14 cellular contexts compared by ENCODE assay signal in genomic region chr12:94553130-94553519, GRCh38.
DNase-seq lines count a peak whose midpoint lies in the region; ATAC-seq and TF ChIP-seq lines count a peak whose summit lies in the region.
"Had no signal": no experiment of that assay in that cellular context is flagged by ENCODE, and none has a peak within 500 bp of the region (broad histone marks: within the 10 kb centered on the region; RNA-seq: fewer than 3 reads in every experiment).

No MANE protein-coding gene starts in this region.

- ATAC-seq in T-cell (replicated peaks in 1 of 4) (no peak), HG02763 (IDR thresholded peaks at IDR 0.05; ENCODE audit: unreplicated experiment) (no peak), HG03159 (IDR thresholded peaks at IDR 0.05; ENCODE audit: unreplicated experiment) (no peak)
- ATAC-seq: activated CD8-positive, alpha-beta memory T cell treated with anti-CD3 and anti-CD28 coated beads, Interleukin-2, amount 10 ng/mL, durations not matched to agents 7 days and 5 days; naive thymus-derived CD4-positive, alpha-beta T cell had no signal

- POLR2A ChIA-PET in T-cell (lab: Charles Lee), result no interaction called here

- in situ Hi-C loops in astrocyte of the spinal cord (cut with HindIII; ENCODE audit: low sequenced_read_pairs), result no loop called here

- no peaks in the 10 kb centered on the region for H3K4me1 Mint-ChIP-seq in T-cell
- H3K4me1 Mint-ChIP-seq in glutamatergic neuron (ENCODE audit: low read depth, unreplicated experiment), result no peaks in the 10 kb centered on the region

- H3K27ac Mint-ChIP-seq in T-cell (no peak overlapping the region), glutamatergic neuron (ENCODE audit: unreplicated experiment) (no peak overlapping the region)
- H3K27ac Mint-ChIP-seq: activated CD8-positive, alpha-beta memory T cell treated with anti-CD3 and anti-CD28 coated beads, Interleukin-2, amount 10 ng/mL, durations not matched to agents 7 days and 5 days; naive thymus-derived CD4-positive, alpha-beta T cell had no signal

- no peak overlapping the region for H3K4me3 Mint-ChIP-seq in T-cell
- H3K4me3 Mint-ChIP-seq in glutamatergic neuron (ENCODE audit: unreplicated experiment), result no peak overlapping the region
- H3K4me3 Mint-ChIP-seq: activated CD8-positive, alpha-beta memory T cell treated with anti-CD3 and anti-CD28 coated beads, Interleukin-2, amount 10 ng/mL, durations not matched to agents 7 days and 5 days; naive thymus-derived CD4-positive, alpha-beta T cell had no signal

- H3K36me3 Mint-ChIP-seq in T-cell, result no peaks in the 10 kb centered on the region
- no peaks in the 10 kb centered on the region for H3K36me3 Mint-ChIP-seq in glutamatergic neuron (ENCODE audit: unreplicated experiment)

- peak; percentile 55 for DNase-seq in HPDE6-E6E7 (ENCODE audit: extremely low spot score)
- peak; percentile 72 for DNase-seq in astrocyte of the spinal cord (ENCODE audit: low read depth, low spot score)
- peak; percentile 77 for DNase-seq in glomerular visceral epithelial cell (ENCODE audit: extremely low spot score)
- peak; percentile 67 for DNase-seq in stromal cell of bone marrow (ENCODE audit: low read depth)
- no peak for DNase-seq in T-cell
- DNase-seq in glutamatergic neuron, result no peak
- DNase-seq: activated CD8-positive, alpha-beta memory T cell treated with anti-CD3 and anti-CD28 coated beads, Interleukin-2, amount 10 ng/mL, durations not matched to agents 7 days and 5 days; DND-41; naive thymus-derived CD4-positive, alpha-beta T cell; NCI-H1048; stomach had no signal

- H3K27me3 Mint-ChIP-seq in T-cell, result peaks cover 0 to 3% of the 10 kb centered on the region in 2 donors
- no peaks in the 10 kb centered on the region for H3K27me3 Mint-ChIP-seq in glutamatergic neuron (ENCODE audit: unreplicated experiment)

- no peak overlapping the region for H3K4me3 ChIP-seq in astrocyte of the spinal cord (ENCODE audit: low read depth, low read length)
- H3K4me3 ChIP-seq: breast epithelium, stomach had no signal

- CTCF ChIA-PET in T-cell (lab: Charles Lee), result no interaction called here

- H3K9me3 Mint-ChIP-seq in T-cell (peaks cover 4 to 7% (median 6%) of the 10 kb centered on the region in 3 donors), glutamatergic neuron (ENCODE audit: unreplicated experiment) (no peaks in the 10 kb centered on the region)

- no peak for TF ChIP-seq CTCF in astrocyte of the spinal cord (IDR thresholded peaks at IDR 0.05; ENCODE audit: low read depth, low read length)
- no peak for TF ChIP-seq CTCF in glutamatergic neuron (IDR thresholded peaks at IDR 0.05; ENCODE audit: partially characterized antibody, unreplicated experiment)

Comparison
In these comparisons a context has a peak if more than half of its experiments do, and no peak if none do; other contexts are left out.
1. DNase-seq: peak in HPDE6-E6E7 (single experiment), astrocyte of the spinal cord (single experiment), glomerular visceral epithelial cell (single experiment) and stromal cell of bone marrow (single experiment); none in T-cell (0 of 34) and glutamatergic neuron (single experiment).